Comparison of ENCODE assay signal across 17 cellular contexts in the genomic region with DNA sequence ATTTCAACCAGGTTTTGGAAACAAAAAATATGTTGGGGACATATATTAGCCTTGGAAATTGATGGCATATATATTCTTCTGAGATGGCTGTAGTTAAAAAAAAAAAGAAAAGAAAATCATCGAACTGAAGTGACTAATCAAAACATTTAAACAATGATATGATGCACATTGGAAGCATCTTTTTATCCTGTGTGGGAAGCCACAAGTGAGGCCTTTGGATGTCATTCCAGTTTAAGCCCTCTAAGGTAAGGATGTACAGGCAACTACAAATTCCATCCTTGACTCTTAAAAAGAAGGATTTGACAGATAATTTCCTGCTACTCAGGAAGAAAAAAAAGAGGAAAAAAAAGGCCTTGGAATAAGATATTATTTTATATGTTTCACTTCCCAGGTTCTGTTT. TPM values are rescaled to one million over a fixed set of nuclear protein-coding genes. Genes with fewer than 3 reads are reported as not detected.
DNase-seq lines count a peak whose midpoint lies in the region; ATAC-seq and TF ChIP-seq lines count a peak whose summit lies in the region.
"Had no signal": no experiment of that assay in that cellular context is flagged by ENCODE, and none has a peak within 500 bp of the region (broad histone marks: within the 10 kb centered on the region; RNA-seq: fewer than 3 reads in every experiment).

No MANE protein-coding gene starts in this region.

- ATAC-seq in HG02763 (IDR thresholded peaks at IDR 0.05; ENCODE audit: unreplicated experiment): no peak
- ATAC-seq: activated CD4-positive, alpha-beta T cell treated with anti-CD3 and anti-CD28 coated beads for 36 hours had no signal

- H3K36me3 ChIP-seq in Loucy (ENCODE audit: insufficient read depth, low read length) (no peaks in the 10 kb centered on the region), brain microvascular endothelial cell (replicated peaks) (no peaks in the 10 kb centered on the region)
- H3K36me3 ChIP-seq: BLaER1 had no signal

- H3K9ac ChIP-seq in Loucy (ENCODE audit: low read depth, low read length, poor library complexity, severe bottlenecking): no peak overlapping the region
- H3K9ac ChIP-seq: BLaER1 had no signal

- DNase-seq in AG10803 (ENCODE audit: low read depth) (peak; percentile 83), brain microvascular endothelial cell (peak; percentile 82), mesothelial cell of epicardium (ENCODE audit: low spot score in 2 of 2, unreplicated experiment in 2 of 2) (no peak), NCI-H526 (lab: John Stamatoyannopoulos, UW) (no peak)
- no peak for DNase-seq in activated CD4-positive, alpha-beta T cell treated with anti-CD3 and anti-CD28 coated beads for 48 hours
- DNase-seq in stimulated activated CD4-positive, alpha-beta T cell treated with anti-CD3 and anti-CD28 coated beads, Interleukin-15, amount 100 ng/mL, for 24 hours: no peak
- DNase-seq: activated CD4-positive, alpha-beta T cell treated with anti-CD3 and anti-CD28 coated beads for 36 hours; activated naive CD8-positive, alpha-beta T cell treated with anti-CD3 and anti-CD28 coated beads for 36 hours; activated T-cell treated with anti-CD3 and anti-CD28 coated beads, Interleukin-2, amount 50 U/mL, for 1 hour; NCI-H187 treated with DMSO at 0.1 percent for 48 hours; NCI-H524 treated with DMSO at 0.1 percent for 48 hours; stimulated activated CD4-positive, alpha-beta T cell treated with anti-CD3 and anti-CD28 coated beads, Interleukin-1b, Interleukin-23, amount 100 ng/mL, for 48 hours had no signal

- H3K4me2 ChIP-seq in Loucy (ENCODE audit: low read depth, low read length, poor library complexity, severe bottlenecking): peak overlapping the region; percentile 68
- H3K4me2 ChIP-seq: BLaER1 had no signal

- no peaks in the 10 kb centered on the region for H3K27me3 ChIP-seq in Loucy (ENCODE audit: insufficient read depth, low read length, poor library complexity, severe bottlenecking)
- H3K27me3 ChIP-seq in brain microvascular endothelial cell (replicated peaks): no peaks in the 10 kb centered on the region
- H3K27me3 ChIP-seq: BLaER1 had no signal

- peak overlapping the region; percentile 93 for H3K27ac ChIP-seq in brain microvascular endothelial cell
- H3K27ac ChIP-seq: BLaER1 had no signal

- H3K4me1 ChIP-seq in Loucy (ENCODE audit: insufficient read depth, low read length, poor library complexity, severe bottlenecking): peaks cover 51% of the 10 kb centered on the region
- H3K4me1 ChIP-seq: BLaER1 had no signal

- H3K4me3 ChIP-seq in AG10803 (ENCODE audit: low read length) (no peak overlapping the region), Loucy (ENCODE audit: low read length, poor library complexity, severe bottlenecking) (no peak overlapping the region), brain microvascular endothelial cell (ENCODE audit: low read depth, low read length) (no peak overlapping the region)
- H3K4me3 ChIP-seq: BLaER1 had no signal

- no peaks in the 10 kb centered on the region for H3F3A ChIP-seq in Loucy (ENCODE audit: low read depth)

- H3K27me3 Mint-ChIP-seq in mesothelial cell of epicardium (ENCODE audit: low read depth): no peaks in the 10 kb centered on the region

- no peak overlapping the region for H2AFZ ChIP-seq in Loucy (ENCODE audit: low read length)

- H3K27ac Mint-ChIP-seq in mesothelial cell of epicardium: peak overlapping the region; percentile 94
- H3K27ac Mint-ChIP-seq: activated CD4-positive, alpha-beta T cell treated with anti-CD3 and anti-CD28 coated beads for 36 hours; activated naive CD8-positive, alpha-beta T cell treated with anti-CD3 and anti-CD28 coated beads for 36 hours; progenitor cell of endocrine pancreas had no signal

- no peak for TF ChIP-seq CTCF in AG10803 (conservative IDR thresholded peaks at IDR 0.05; ENCODE audit: low read length)
- no peak for TF ChIP-seq CTCF in Loucy (conservative IDR thresholded peaks at IDR 0.05; ENCODE audit: low read length)
- TF ChIP-seq CTCF in brain microvascular endothelial cell (IDR thresholded peaks at IDR 0.05; ENCODE audit: low read depth, low read length, missing control alignments): no peak
- TF ChIP-seq CTCF in mesothelial cell of epicardium (IDR thresholded peaks at IDR 0.05; ENCODE audit: unreplicated experiment): no peak

- H3K9me3 ChIP-seq in Loucy (ENCODE audit: insufficient read depth, low read depth, low read length): no peaks in the 10 kb centered on the region
- H3K9me3 ChIP-seq: BLaER1 had no signal

- H3K4me3 Mint-ChIP-seq in mesothelial cell of epicardium: no peak overlapping the region
- H3K4me3 Mint-ChIP-seq: activated CD4-positive, alpha-beta T cell treated with anti-CD3 and anti-CD28 coated beads for 36 hours; activated naive CD8-positive, alpha-beta T cell treated with anti-CD3 and anti-CD28 coated beads for 36 hours had no signal

- in situ Hi-C loops in brain microvascular endothelial cell (cut with HindIII; ENCODE audit: low pct_ligation_motif_present, low sequenced_read_pairs): no loop called here

- H3K36me3 Mint-ChIP-seq in mesothelial cell of epicardium: no peaks in the 10 kb centered on the region
- H3K36me3 Mint-ChIP-seq: activated naive CD8-positive, alpha-beta T cell treated with anti-CD3 and anti-CD28 coated beads for 36 hours had no signal

- H3K79me2 ChIP-seq in Loucy (ENCODE audit: insufficient read depth, low read length): no peaks in the 10 kb centered on the region

- H3K4me1 Mint-ChIP-seq in mesothelial cell of epicardium: peaks cover 25% of the 10 kb centered on the region

- H3K9me3 Mint-ChIP-seq in mesothelial cell of epicardium: no peaks in the 10 kb centered on the region
- H3K9me3 Mint-ChIP-seq: activated naive CD8-positive, alpha-beta T cell treated with anti-CD3 and anti-CD28 coated beads for 36 hours had no signal

- H3K9me2 ChIP-seq in Loucy (replicated peaks; ENCODE audit: low read depth, low read length): no peaks in the 10 kb centered on the region

- no peaks in the 10 kb centered on the region for H4K20me1 ChIP-seq in Loucy (ENCODE audit: insufficient read depth, low read length, poor library complexity, severe bottlenecking)
- H4K20me1 ChIP-seq: BLaER1 had no signal

RNA-seq across cellular contexts. Expression of a gene that starts 9.6 kb away (rescaled TPM):
- total RNA-seq in mesothelial cell of epicardium: 1.7 to 2.2 TPM (median 1.9 TPM) in 3 replicates
- total RNA-seq: activated CD4-positive, alpha-beta T cell treated with anti-CD3 and anti-CD28 coated beads for 36 hours; activated naive CD8-positive, alpha-beta T cell treated with anti-CD3 and anti-CD28 coated beads for 36 hours; T-helper 2 cell treated with Interferon-gamma antibody and Interleukin-4, amounts not matched to agents 100 ng/mL and 5 ng/mL, for 36 hours had no signal

Comparison
In these comparisons a context has a peak if more than half of its experiments do, and no peak if none do; other contexts are left out.
1. DNase-seq: peak in AG10803 (single experiment) and brain microvascular endothelial cell (single experiment); none in mesothelial cell of epicardium (0 of 2), activated CD4-positive, alpha-beta T cell treated with anti-CD3 and anti-CD28 coated beads for 48 hours (single experiment), stimulated activated CD4-positive, alpha-beta T cell treated with anti-CD3 and anti-CD28 coated beads, Interleukin-15, amount 100 ng/mL, for 24 hours (single experiment) and NCI-H526 (0 of 2).